Comparison of ENCODE assay signal across 10 cellular contexts in genomic region chr1:41670558-41670957, GRCh38.
DNase-seq lines count a peak whose midpoint lies in the region; ATAC-seq and TF ChIP-seq lines count a peak whose summit lies in the region.
"Had no signal": no experiment of that assay in that cellular context is flagged by ENCODE, and none has a peak within 500 bp of the region (broad histone marks: within the 10 kb centered on the region; RNA-seq: fewer than 3 reads in every experiment).

No MANE protein-coding gene starts in this region.

- H3K27me3 Mint-ChIP-seq in CD4-positive, alpha-beta T cell, result no peaks in the 10 kb centered on the region
- no peaks in the 10 kb centered on the region for H3K27me3 Mint-ChIP-seq in naive thymus-derived CD4-positive, alpha-beta T cell
- H3K27me3 Mint-ChIP-seq: memory B cell had no signal

- CTCF ChIA-PET in CD4-positive, alpha-beta T cell (lab: Charles Lee), result no interaction called here
- CTCF ChIA-PET in naive thymus-derived CD4-positive, alpha-beta T cell (lab: Charles Lee), result no interaction called here

- no peak for DNase-seq in CD4-positive, alpha-beta T cell
- DNase-seq in MV-4-11 (lab: John Stamatoyannopoulos, UW) (peak; percentile 5), amygdala (lab: John Stamatoyannopoulos, UW) (no peak), NCI-H1105 (lab: John Stamatoyannopoulos, UW) (no peak), midbrain (lab: John Stamatoyannopoulos, UW) (no peak)
- no peak for DNase-seq in naive thymus-derived CD4-positive, alpha-beta T cell
- DNase-seq: NCI-H774 had no signal

- no peaks in the 10 kb centered on the region for H3K36me3 Mint-ChIP-seq in CD4-positive, alpha-beta T cell (ENCODE audit: low read depth)
- peaks cover 0 to 6% (median 0%) of the 10 kb centered on the region in 5 donors for H3K36me3 Mint-ChIP-seq in naive thymus-derived CD4-positive, alpha-beta T cell
- H3K36me3 Mint-ChIP-seq: memory B cell had no signal

- peaks cover 94% of the 10 kb centered on the region for H3K4me1 Mint-ChIP-seq in CD4-positive, alpha-beta T cell (ENCODE audit: low read depth)
- peaks cover 67 to 96% (median 93%) of the 10 kb centered on the region in 7 donors for H3K4me1 Mint-ChIP-seq in naive thymus-derived CD4-positive, alpha-beta T cell

- H3K4me1 ChIP-seq in naive thymus-derived CD4-positive, alpha-beta T cell (ENCODE audit: control insufficient read depth in 2 of 2, insufficient read depth in 2 of 2, low read length in 2 of 2), result peaks cover 64 to 75% of the 10 kb centered on the region in 2 donors

- intact Hi-C loops in CD4-positive, alpha-beta T cell (cut with DNase I, micrococcal nuclease), result loop anchor here in 1 of 2 experiments (5.0 kb wide), 2 partner anchors 82 to 247 kb away; partner anchors contain the start of gene HIVEP3
- intact Hi-C loops in naive thymus-derived CD4-positive, alpha-beta T cell (cut with micrococcal nuclease), result loop anchor here in 1 of 2 donors (5.0 kb wide), 2 partner anchors 132 to 367 kb away; no protein-coding TSS in a partner anchor

- ATAC-seq in CD4-positive, alpha-beta T cell (ENCODE audit: poor library complexity), result no peak
- no peak for ATAC-seq in naive thymus-derived CD4-positive, alpha-beta T cell
- ATAC-seq in HG03565 (IDR thresholded peaks at IDR 0.05; ENCODE audit: unreplicated experiment), result no peak

- POLR2A ChIA-PET in CD4-positive, alpha-beta T cell (lab: Charles Lee), result no interaction called here
- POLR2A ChIA-PET in naive thymus-derived CD4-positive, alpha-beta T cell (lab: Charles Lee), result no interaction called here

- H3K9me3 Mint-ChIP-seq in CD4-positive, alpha-beta T cell, result no peaks in the 10 kb centered on the region
- H3K9me3 Mint-ChIP-seq in naive thymus-derived CD4-positive, alpha-beta T cell, result no peaks in the 10 kb centered on the region
- H3K9me3 Mint-ChIP-seq: memory B cell had no signal

- no peak overlapping the region for H3K4me3 Mint-ChIP-seq in CD4-positive, alpha-beta T cell
- peak overlapping the region in 4 of 10 donors; percentile 1 to 9 (median 6) for H3K4me3 Mint-ChIP-seq in naive thymus-derived CD4-positive, alpha-beta T cell
- H3K4me3 Mint-ChIP-seq: memory B cell had no signal

- no peak overlapping the region for H3K27ac ChIP-seq in CD4-positive, alpha-beta T cell (ENCODE audit: low read depth, low read length)
- H3K27ac ChIP-seq in angular gyrus (ENCODE audit: low read depth, low read length), result peak overlapping the region; percentile 37
- H3K27ac ChIP-seq in naive thymus-derived CD4-positive, alpha-beta T cell (ENCODE audit: low read depth, low read length), result no peak overlapping the region

- H3K27ac Mint-ChIP-seq in CD4-positive, alpha-beta T cell, result peak overlapping the region; percentile 13
- H3K27ac Mint-ChIP-seq in naive thymus-derived CD4-positive, alpha-beta T cell, result peak overlapping the region in 8 of 9 donors; percentile 5 to 75 (median 24)

- H3K27me3 ChIP-seq in CD4-positive, alpha-beta T cell (ENCODE audit: control insufficient read depth, insufficient read depth, low read length), result no peaks in the 10 kb centered on the region
- H3K27me3 ChIP-seq in naive thymus-derived CD4-positive, alpha-beta T cell (ENCODE audit: control insufficient read depth in 2 of 2, insufficient read depth in 2 of 2, low read length in 2 of 2), result no peaks in the 10 kb centered on the region

- no peak overlapping the region for H3K4me3 ChIP-seq in naive thymus-derived CD4-positive, alpha-beta T cell (ENCODE audit: low read length)

- no peaks in the 10 kb centered on the region for H3K36me3 ChIP-seq in naive thymus-derived CD4-positive, alpha-beta T cell (ENCODE audit: control insufficient read depth in 2 of 3, insufficient read depth in 3 of 3, low read length in 3 of 3)

- TF ChIP-seq CTCF in CD4-positive, alpha-beta T cell (IDR thresholded peaks at IDR 0.05), result no peak

- H3K9me3 ChIP-seq in CD4-positive, alpha-beta T cell (ENCODE audit: control insufficient read depth, low read length), result no peaks in the 10 kb centered on the region
- no peaks in the 10 kb centered on the region for H3K9me3 ChIP-seq in naive thymus-derived CD4-positive, alpha-beta T cell (ENCODE audit: control insufficient read depth in 2 of 3, low read length in 3 of 3)
